In genomic region chr10:43420369-43421200, GRCh38 we compare ENCODE assay signal across 8 cellular contexts. TPM values are rescaled to one million over a fixed set of nuclear protein-coding genes. Genes with fewer than 3 reads are reported as not detected.
DNase-seq lines count a peak whose midpoint lies in the region; ATAC-seq and TF ChIP-seq lines count a peak whose summit lies in the region.

No MANE protein-coding gene starts in this region.

- peak; percentile 83 for ATAC-seq in GM19452 (IDR thresholded peaks at IDR 0.05; ENCODE audit: unreplicated experiment)
- peak; percentile 87 for ATAC-seq in HG03565 (IDR thresholded peaks at IDR 0.05; ENCODE audit: unreplicated experiment)
- peak; percentile 92 to 94 for ATAC-seq in natural killer cell treated with Interleukin-12 subunit alpha and Interleukin-12 subunit beta and Interleukin-15 and Interleukin-18, amount 100 ng/mL, for 72 hours

- peak overlapping the region; percentile 68 for H3K4me3 ChIP-seq in fibroblast of the aortic adventitia (ENCODE audit: low read depth, low read length)
- H3K4me3 ChIP-seq in stomach, result peak overlapping the region; percentile 52 to 61 (median 58)

- peak overlapping the region; percentile 99 to 100 for H3K27ac Mint-ChIP-seq in natural killer cell treated with Interleukin-12 subunit alpha and Interleukin-12 subunit beta and Interleukin-15 and Interleukin-18, amount 100 ng/mL, for 72 hours

- in situ Hi-C loops in Caki2 (cut with HindIII; ENCODE audit: low pct_unique_long_range_greater_than_20kb, low sequenced_read_pairs), result no loop called here

- H3K36me3 ChIP-seq in stomach, result no peaks in the 10 kb centered on the region

- H3K4me3 Mint-ChIP-seq in natural killer cell treated with Interleukin-12 subunit alpha and Interleukin-12 subunit beta and Interleukin-15 and Interleukin-18, amount 100 ng/mL, for 72 hours, result peak overlapping the region; percentile 94

- intact Hi-C loops in stomach (cut with DNase I; ENCODE audit: low total_unique reads), result no loop called here

- no peak for TF ChIP-seq EP300 in stomach (IDR thresholded peaks at IDR 0.05)

- no peaks in the 10 kb centered on the region for H3K27me3 ChIP-seq in stomach

- H3K27me3 Mint-ChIP-seq in natural killer cell treated with Interleukin-12 subunit alpha and Interleukin-12 subunit beta and Interleukin-15 and Interleukin-18, amount 100 ng/mL, for 72 hours, result no peaks in the 10 kb centered on the region

- peaks cover 14 to 27% (median 21%) of the 10 kb centered on the region in 4 donors for H3K4me1 ChIP-seq in stomach

- peak in 1 of 4 donors; percentile 18 for TF ChIP-seq POLR2A in stomach (IDR thresholded peaks at IDR 0.05)

- H3K4me1 Mint-ChIP-seq in natural killer cell treated with Interleukin-12 subunit alpha and Interleukin-12 subunit beta and Interleukin-15 and Interleukin-18, amount 100 ng/mL, for 72 hours (ENCODE audit: low read depth in 2 of 2), result peaks cover 29 to 38% of the 10 kb centered on the region in 2 donors

- WGBS in stomach, 5 donors, result 0 to 1% (median 0%) methylated on average over 33 to 63 of the region's 63 CpGs

- no peaks in the 10 kb centered on the region for H3K36me3 Mint-ChIP-seq in natural killer cell treated with Interleukin-12 subunit alpha and Interleukin-12 subunit beta and Interleukin-15 and Interleukin-18, amount 100 ng/mL, for 72 hours

- peak overlapping the region; percentile 90 to 99 (median 96) for H3K27ac ChIP-seq in stomach

- H3K9me3 ChIP-seq in stomach, result no peaks in the 10 kb centered on the region

- no peaks in the 10 kb centered on the region for H3K9me3 Mint-ChIP-seq in natural killer cell treated with Interleukin-12 subunit alpha and Interleukin-12 subunit beta and Interleukin-15 and Interleukin-18, amount 100 ng/mL, for 72 hours

- TF ChIP-seq CTCF in fibroblast of the aortic adventitia (IDR thresholded peaks at IDR 0.05; ENCODE audit: insufficient read depth, low read length), result peak; percentile 23
- TF ChIP-seq CTCF in stomach (IDR thresholded peaks at IDR 0.05), result peak in 1 of 7 experiments; percentile 10

- DNase-seq in Caki2 (ENCODE audit: low read depth), result peak; percentile 89
- DNase-seq in RPMI8226, result peak; percentile 92
- DNase-seq in activated effector memory CD4-positive, alpha-beta T cell treated with Interleukin-2 at 50 U/mL for 16 hours, result peak; percentile 69
- DNase-seq in fibroblast of the aortic adventitia (ENCODE audit: low read depth), result peak; percentile 90
- DNase-seq in natural killer cell treated with Interleukin-12 subunit alpha and Interleukin-12 subunit beta and Interleukin-15 and Interleukin-18, amount 100 ng/mL, for 72 hours (ENCODE audit: low spot score), result peak; percentile 93
- peak; percentile 83 for DNase-seq in stomach

RNA-seq across cellular contexts. Expression of gene HNRNPF, which starts 11.6 kb away (rescaled TPM):
- 253 and 281 TPM in 2 replicates for total RNA-seq in Caki2 (2014; rRNA removed; shearing (Covaris generic); ENCODE audit: low replicate concordance)
- total RNA-seq in fibroblast of the aortic adventitia (ENCODE audit: low replicate concordance), result 66.2 and 196 TPM in 2 replicates
- total RNA-seq in natural killer cell treated with Interleukin-12 subunit alpha and Interleukin-12 subunit beta and Interleukin-15 and Interleukin-18, amount 100 ng/mL, for 72 hours, result 100 to 1,000 TPM; 340 to 514 TPM
- 100 to 1,000 TPM in 2 of 5 donors, 10 to 100 TPM in 3; 36.2 to 169 (median 87.0) TPM for total RNA-seq in stomach
- 100 to 1,000 TPM in 1 of 3 donors, 10 to 100 TPM in 2; 74.7 to 131 (median 87.5) TPM for polyA plus RNA-seq in stomach

RNA-seq across cellular contexts. Expression of gene ZNF487, which starts 16.3 kb away (rescaled TPM):
- total RNA-seq in Caki2 (2014; rRNA removed; shearing (Covaris generic); ENCODE audit: low replicate concordance), result 6.0 and 7.1 TPM in 2 replicates
- total RNA-seq in fibroblast of the aortic adventitia (ENCODE audit: low replicate concordance) (6.1 and 36.5 TPM in 2 replicates), stomach (10 to 100 TPM in 1 of 5 donors, 1 to 10 TPM in 3, under 1 TPM in 1; 0.45 to 11.0 (median 4.8) TPM)
- total RNA-seq in natural killer cell treated with Interleukin-12 subunit alpha and Interleukin-12 subunit beta and Interleukin-15 and Interleukin-18, amount 100 ng/mL, for 72 hours, result 1 to 10 TPM; 3.5 to 5.7 TPM
- polyA plus RNA-seq in stomach, result 1 to 10 TPM; 3.7 to 8.4 (median 4.3) TPM

RNA-seq across cellular contexts. Expression of gene FXYD4, which starts 49.1 kb away (rescaled TPM):
- total RNA-seq in Caki2 (2014; rRNA removed; shearing (Covaris generic); ENCODE audit: low replicate concordance), result not detected in 2 replicates
- total RNA-seq in fibroblast of the aortic adventitia (ENCODE audit: low replicate concordance), result not detected in 2 replicates
- not detected for total RNA-seq in natural killer cell treated with Interleukin-12 subunit alpha and Interleukin-12 subunit beta and Interleukin-15 and Interleukin-18, amount 100 ng/mL, for 72 hours
- not detected for total RNA-seq in stomach
- 1 to 10 TPM; 2.8 to 7.3 (median 6.0) TPM for polyA plus RNA-seq in stomach

Comparison
In these comparisons a context has a peak if more than half of its experiments do, and no peak if none do; other contexts are left out.
1. Peak in every context shown above with its lines: DNase-seq, ATAC-seq, H3K4me3 ChIP-seq and H3K27ac ChIP-seq.